18 cellular contexts compared by ENCODE assay signal in the genomic region with DNA sequence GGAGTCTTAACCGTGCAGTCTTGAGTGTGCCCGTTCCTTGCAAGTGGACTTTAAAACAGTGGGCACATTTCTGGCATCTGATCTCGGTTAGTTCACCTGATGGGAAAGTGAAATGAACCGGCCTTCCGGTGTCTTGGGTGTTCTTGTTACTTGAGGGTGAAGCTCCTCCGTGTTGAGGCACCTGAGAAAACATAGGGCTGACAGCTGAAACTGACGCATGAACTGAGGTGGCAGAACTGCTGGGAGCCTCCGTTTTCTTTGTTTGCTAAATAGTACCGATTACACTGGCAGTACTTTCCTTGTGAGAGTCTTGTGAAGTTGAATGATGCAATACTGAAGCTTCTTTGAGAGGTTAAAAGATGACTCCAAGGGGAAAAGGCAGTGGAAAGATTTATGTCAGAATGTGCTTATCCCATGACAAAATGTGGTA.
A peak's percentile ranks its signal among the peaks of the same experiment; 100 is the strongest.
DNase-seq lines count a peak whose midpoint lies in the region; ATAC-seq, FAIRE-seq and TF ChIP-seq lines count a peak whose summit lies in the region.
"Had no signal": no experiment of that assay in that cellular context is flagged by ENCODE, and none has a peak within 500 bp of the region (broad histone marks: within the 10 kb centered on the region; RNA-seq: fewer than 3 reads in every experiment).

No MANE protein-coding gene starts in this region.

- H3K4me1 ChIP-seq in left lung: peaks cover 0 to 6% of the 10 kb centered on the region in 2 donors
- H3K4me1 ChIP-seq: BE2C had no signal

- H3K9me3 ChIP-seq in left lung: no peaks in the 10 kb centered on the region
- H3K9me3 ChIP-seq: BE2C had no signal

- H3K4me3 Mint-ChIP-seq in stimulated activated naive CD8-positive, alpha-beta T cell treated with anti-CD3 and anti-CD28 coated beads, Interleukin-15, amount 100 ng/mL, for 72 hours: no peak overlapping the region
- H3K4me3 Mint-ChIP-seq: activated T-helper 1 cell treated with anti-CD3 and anti-CD28 coated beads, Interleukin-12 subunit alpha, Interleukin-12 subunit beta, Interleukin-2, Interleukin-4 antibody, amounts not matched to agents 30 ng/mL and 10 ng/mL and 1 ng/mL, durations not matched to agents 14 hours and 24 hours and 36 hours; type B pancreatic cell had no signal

- H3K4me1 Mint-ChIP-seq in stimulated activated naive CD8-positive, alpha-beta T cell treated with anti-CD3 and anti-CD28 coated beads, Interleukin-15, amount 100 ng/mL, for 72 hours: peaks cover 28% of the 10 kb centered on the region

- no peak for FAIRE-seq in bronchial epithelial cell (lab: Jason Lieb, UNC)
- FAIRE-seq: astrocyte, HTR-8/SVneo, kidney had no signal

- H3K4me3 ChIP-seq in bronchial epithelial cell (ENCODE audit: low read depth, low read length) (no peak overlapping the region), left lung (no peak overlapping the region)

- intact Hi-C loops in left lung (cut with DNase I): no loop called here

- TF ChIP-seq CTCF in bronchial epithelial cell (IDR thresholded peaks at IDR 0.05; ENCODE audit: insufficient read depth, low read length, severe bottlenecking) (no peak), left lung (IDR thresholded peaks at IDR 0.05) (no peak)

- peaks cover 10% of the 10 kb centered on the region for H3K27me3 Mint-ChIP-seq in stimulated activated naive CD8-positive, alpha-beta T cell treated with anti-CD3 and anti-CD28 coated beads, Interleukin-15, amount 100 ng/mL, for 72 hours
- H3K27me3 Mint-ChIP-seq: type B pancreatic cell had no signal

- H3K9me3 Mint-ChIP-seq in stimulated activated naive CD8-positive, alpha-beta T cell treated with anti-CD3 and anti-CD28 coated beads, Interleukin-15, amount 100 ng/mL, for 72 hours: no peaks in the 10 kb centered on the region
- H3K9me3 Mint-ChIP-seq: activated T-helper 1 cell treated with anti-CD3 and anti-CD28 coated beads, Interleukin-12 subunit alpha, Interleukin-12 subunit beta, Interleukin-2, Interleukin-4 antibody, amounts not matched to agents 30 ng/mL and 10 ng/mL and 1 ng/mL, durations not matched to agents 14 hours and 24 hours and 36 hours; type B pancreatic cell had no signal

- H3K36me3 ChIP-seq in bronchial epithelial cell (ENCODE audit: control insufficient read depth, insufficient read depth, low read length) (no peaks in the 10 kb centered on the region), left lung (no peaks in the 10 kb centered on the region)
- H3K36me3 ChIP-seq: BE2C had no signal

- no peak for ATAC-seq in stimulated activated naive CD8-positive, alpha-beta T cell treated with anti-CD3 and anti-CD28 coated beads, Interleukin-15, amount 100 ng/mL, for 72 hours
- ATAC-seq in stimulated activated naive CD8-positive, alpha-beta T cell treated with anti-CD3 and anti-CD28 coated beads, Interleukin-15, Interleukin-2, amounts not matched to agents 100 U/mL and 50 U/mL, for 24 hours: no peak
- ATAC-seq in left lung: peak; percentile 83
- no peak for ATAC-seq in GM21529 (IDR thresholded peaks at IDR 0.05; ENCODE audit: unreplicated experiment)

- no peaks in the 10 kb centered on the region for H3K27me3 ChIP-seq in bronchial epithelial cell (ENCODE audit: control insufficient read depth, insufficient read depth, low read length)
- H3K27me3 ChIP-seq in left lung: peaks cover 0 to 4% of the 10 kb centered on the region in 2 donors
- H3K27me3 ChIP-seq: BE2C had no signal

- no peak overlapping the region for H3K27ac ChIP-seq in left lung

- DNase-seq in stimulated activated naive CD8-positive, alpha-beta T cell treated with anti-CD3 and anti-CD28 coated beads, Interleukin-15, amount 100 ng/mL, for 72 hours: no peak
- DNase-seq in stimulated activated naive CD8-positive, alpha-beta T cell treated with anti-CD3 and anti-CD28 coated beads, Interleukin-15, Interleukin-2, amounts not matched to agents 100 U/mL and 50 U/mL, for 24 hours: no peak
- peak; percentile 74 for DNase-seq in bronchial epithelial cell (ENCODE audit: low read depth)
- no peak for DNase-seq in left lung
- DNase-seq in NK-92 treated with Interleukin-12 subunit alpha and Interleukin-12 subunit beta, amount 100 ng/mL, for 24 hours (lab: John Stamatoyannopoulos, UW): no peak
- DNase-seq in hepatic stellate cell (ENCODE audit: low spot score): no peak
- no peak for DNase-seq in COR-L47 (lab: John Stamatoyannopoulos, UW)
- DNase-seq: BE2C; DMS53; kidney; NCI-H1105; NCI-H345; stimulated activated CD4-positive, alpha-beta T cell treated with anti-CD3 and anti-CD28 coated beads, Interleukin-4, amount 100 ng/mL, for 24 hours had no signal

- H3K27ac Mint-ChIP-seq in stimulated activated naive CD8-positive, alpha-beta T cell treated with anti-CD3 and anti-CD28 coated beads, Interleukin-15, amount 100 ng/mL, for 72 hours: peak overlapping the region; percentile 15 to 38
- H3K27ac Mint-ChIP-seq: activated T-helper 1 cell treated with anti-CD3 and anti-CD28 coated beads, Interleukin-12 subunit alpha, Interleukin-12 subunit beta, Interleukin-2, Interleukin-4 antibody, amounts not matched to agents 30 ng/mL and 10 ng/mL and 1 ng/mL, durations not matched to agents 14 hours and 24 hours and 36 hours; type B pancreatic cell had no signal
